ENCODE assay signal across 12 cellular contexts in genomic region chr6:4973972-4974885, GRCh38. TPM values are rescaled to one million over a fixed set of nuclear protein-coding genes. Genes with fewer than 3 reads are reported as not detected.
DNase-seq lines count a peak whose midpoint lies in the region; TF ChIP-seq lines count a peak whose summit lies in the region.
"Had no signal": no experiment of that assay in that cellular context is flagged by ENCODE, and none has a peak within 500 bp of the region (broad histone marks: within the 10 kb centered on the region; RNA-seq: fewer than 3 reads in every experiment).

No MANE protein-coding gene starts in this region.

- peaks cover 0 to 7% of the 10 kb centered on the region in 2 donors for H3K9me3 ChIP-seq in CD4-positive, alpha-beta memory T cell (ENCODE audit: control insufficient read depth in 1 of 2, low read length in 2 of 2)
- H3K9me3 ChIP-seq: BE2C had no signal

- no peak overlapping the region for H3K27ac ChIP-seq in ACC112 (ENCODE audit: low read depth, low read length)
- H3K27ac ChIP-seq in brain microvascular endothelial cell, result no peak overlapping the region
- no peak overlapping the region for H3K27ac ChIP-seq in CD4-positive, alpha-beta memory T cell (ENCODE audit: low read depth, low read length)

- POLR2A ChIA-PET in CD4-positive, alpha-beta memory T cell (lab: Charles Lee; ENCODE audit: partially characterized antibody), result no interaction called here

- no peak for TF ChIP-seq CTCF in brain microvascular endothelial cell (IDR thresholded peaks at IDR 0.05; ENCODE audit: low read depth, low read length, missing control alignments)
- TF ChIP-seq CTCF in GM13976 (IDR thresholded peaks at IDR 0.05; ENCODE audit: borderline replicate concordance, control extremely low read depth, extremely low read depth, insufficient read depth, missing control alignments), result no peak

- no peaks in the 10 kb centered on the region for H3K36me3 Mint-ChIP-seq in CD4-positive, alpha-beta memory T cell

- H3K27me3 Mint-ChIP-seq in CD4-positive, alpha-beta memory T cell, result peaks cover 3 to 15% of the 10 kb centered on the region in 2 donors

- no peaks in the 10 kb centered on the region for H3K4me1 ChIP-seq in ACC112 (ENCODE audit: control insufficient read depth, insufficient read depth, low read length, unreplicated experiment)
- no peaks in the 10 kb centered on the region for H3K4me1 ChIP-seq in CD4-positive, alpha-beta memory T cell (ENCODE audit: insufficient read depth, low read length)
- H3K4me1 ChIP-seq: BE2C had no signal

- CTCF ChIA-PET in CD4-positive, alpha-beta memory T cell (lab: Charles Lee; ENCODE audit: partially characterized antibody), result no interaction called here

- no peak overlapping the region for H3K4me3 ChIP-seq in ACC112 (ENCODE audit: low read depth, low read length)
- no peak overlapping the region for H3K4me3 ChIP-seq in brain microvascular endothelial cell (ENCODE audit: low read depth, low read length)
- H3K4me3 ChIP-seq in CD4-positive, alpha-beta memory T cell (ENCODE audit: low read length in 2 of 2), result no peak overlapping the region

- H3K4me3 Mint-ChIP-seq in CD4-positive, alpha-beta memory T cell, result no peak overlapping the region

- peak overlapping the region; percentile 45 for H2AFZ ChIP-seq in ACC112 (ENCODE audit: low read length, unreplicated experiment)

- no peak overlapping the region for H3K27ac Mint-ChIP-seq in CD4-positive, alpha-beta memory T cell

- peaks cover 8% of the 10 kb centered on the region; the same call in 1 of the 2 replicates for H3K27me3 ChIP-seq in ACC112 (ENCODE audit: insufficient read depth, low read length)
- H3K27me3 ChIP-seq in brain microvascular endothelial cell (replicated peaks), result no peaks in the 10 kb centered on the region
- no peaks in the 10 kb centered on the region for H3K27me3 ChIP-seq in CD4-positive, alpha-beta memory T cell (ENCODE audit: insufficient read depth, low read length)
- H3K27me3 ChIP-seq: BE2C had no signal

- intact Hi-C loops in CD4-positive, alpha-beta memory T cell (cut with micrococcal nuclease), result no loop called here

- no peaks in the 10 kb centered on the region for H3K79me2 ChIP-seq in ACC112 (ENCODE audit: control insufficient read depth, insufficient read depth, low read length, unreplicated experiment)

- H3K9me3 Mint-ChIP-seq in CD4-positive, alpha-beta memory T cell, result peaks cover 2 to 31% (median 20%) of the 10 kb centered on the region in 8 donors

- H3K4me1 Mint-ChIP-seq in CD4-positive, alpha-beta memory T cell, result no peaks in the 10 kb centered on the region

- DNase-seq in NCI-H1105 treated with DMSO at 0.1 percent for 48 hours (lab: John Stamatoyannopoulos, UW), result peak; percentile 66
- peak; percentile 16 for DNase-seq in brain microvascular endothelial cell
- DNase-seq in mesenteric fat pad (ENCODE audit: low spot score), result peak; percentile 87
- no peak for DNase-seq in GM13976 (ENCODE audit: low spot score)
- no peak for DNase-seq in SIG-M5 treated with dmso at 0.1 percent for 504 hours (lab: John Stamatoyannopoulos, UW; ENCODE audit: unreplicated experiment)
- DNase-seq in DMS53 treated with DMSO at 0.1 percent for 48 hours (lab: John Stamatoyannopoulos, UW; ENCODE audit: unreplicated experiment), result no peak
- DNase-seq in CD4-positive, alpha-beta memory T cell, result no peak
- DNase-seq: activated CD8-positive, alpha-beta memory T cell treated with anti-CD3 and anti-CD28 coated beads, Interleukin-2, amount 50 U/mL, for 48 hours; BE2C; foreskin melanocyte; NCI-H1048 had no signal

- H3K36me3 ChIP-seq in ACC112 (ENCODE audit: insufficient read depth, low read length) (no peaks in the 10 kb centered on the region), brain microvascular endothelial cell (replicated peaks) (no peaks in the 10 kb centered on the region)
- H3K36me3 ChIP-seq in CD4-positive, alpha-beta memory T cell (ENCODE audit: insufficient read depth, low read length), result no peaks in the 10 kb centered on the region
- H3K36me3 ChIP-seq: BE2C had no signal

- in situ Hi-C loops in brain microvascular endothelial cell (cut with HindIII; ENCODE audit: low pct_ligation_motif_present, low sequenced_read_pairs), result no loop called here
- in situ Hi-C loops in GM13976 (cut with MboI; ENCODE audit: low sequenced_read_pairs, unreplicated experiment), result no loop called here

RNA-seq across cellular contexts. Expression of gene RPP40, which starts 29.6 kb away (rescaled TPM):
- total RNA-seq in mesenteric fat pad, result 8.4 TPM
- 1 to 10 TPM; 5.5 to 6.3 TPM for total RNA-seq in CD4-positive, alpha-beta memory T cell
- 10 to 100 TPM; 13.4 to 16.3 TPM for polyA plus RNA-seq in CD4-positive, alpha-beta memory T cell

Comparison
In these comparisons a context has a peak if more than half of its experiments do, and no peak if none do; other contexts are left out.
1. DNase-seq: peak in NCI-H1105 treated with DMSO at 0.1 percent for 48 hours (single experiment), brain microvascular endothelial cell (single experiment) and mesenteric fat pad (single experiment); none in GM13976 (single experiment), SIG-M5 treated with dmso at 0.1 percent for 504 hours (single experiment), DMS53 treated with DMSO at 0.1 percent for 48 hours (single experiment) and CD4-positive, alpha-beta memory T cell (0 of 5).